Comparison of ENCODE assay signal across 31 cellular contexts in genomic region chr6:169647637-169648036, GRCh38.
"Had no signal": no experiment of that assay in that cellular context is flagged by ENCODE, and none has a peak within 500 bp of the region (broad histone marks: within the 10 kb centered on the region; RNA-seq: fewer than 3 reads in every experiment).

No MANE protein-coding gene starts in this region.

- H3K27ac ChIP-seq: adrenal gland, body of pancreas, colonic mucosa, epithelial cell of prostate, esophagus squamous epithelium, gastroesophageal sphincter, WERI-Rb-1 had no signal

- H3K27me3 ChIP-seq: adrenal gland, body of pancreas, colonic mucosa, esophagus squamous epithelium, gastroesophageal sphincter had no signal

- H3K4me1 Mint-ChIP-seq: activated B cell treated with CpG ODN at 0.5 μM for 24 hours; activated CD8-positive, alpha-beta memory T cell treated with anti-CD3 and anti-CD28 coated beads, Interleukin-2, amount 10 ng/mL, durations not matched to agents 7 days and 5 days; activated naive CD4-positive, alpha-beta T cell treated with anti-CD3 and anti-CD28 coated beads, Interleukin-2, amount 50 U/mL, for 24 hours; activated naive CD8-positive, alpha-beta T cell treated with anti-CD3 and anti-CD28 coated beads for 36 hours; activated naive CD8-positive, alpha-beta T cell treated with anti-CD3 and anti-CD28 coated beads, Interleukin-2, amount 50 U/mL, for 24 hours; T-cell had no signal

- DNase-seq: activated B cell treated with CpG ODN at 0.5 μM for 24 hours; activated CD4-positive, alpha-beta memory T cell treated with anti-CD3 and anti-CD28 coated beads for 36 hours; activated CD4-positive, alpha-beta T cell treated with anti-CD3 and anti-CD28 coated beads for 48 hours; activated CD4-positive, alpha-beta T cell treated with anti-CD3 and anti-CD28 coated beads, Interleukin-2, amount 50 U/mL, for 1 hour; activated CD8-positive, alpha-beta memory T cell treated with anti-CD3 and anti-CD28 coated beads, Interleukin-2, amount 10 ng/mL, durations not matched to agents 7 days and 5 days; activated CD8-positive, alpha-beta memory T cell treated with anti-CD3 and anti-CD28 coated beads, Interleukin-2, amount 50 U/mL, for 4 hours; activated CD8-positive, alpha-beta T cell treated with anti-CD3 and anti-CD28 coated beads, Interleukin-2, amount 10 ng/mL, durations not matched to agents 7 days and 5 days; activated naive CD4-positive, alpha-beta T cell treated with anti-CD3 and anti-CD28 coated beads for 36 hours; activated naive CD8-positive, alpha-beta T cell treated with anti-CD3 and anti-CD28 coated beads for 36 hours; activated naive CD8-positive, alpha-beta T cell treated with anti-CD3 and anti-CD28 coated beads, Interleukin-2, amount 50 U/mL, for 24 hours; activated T-cell treated with anti-CD3 and anti-CD28 coated beads, Interleukin-2, amount 50 U/mL, for 1 hour; activated T-cell treated with anti-CD3 and anti-CD28 coated beads, Interleukin-2, amount 50 U/mL, for 48 hours; amygdala; body of pancreas; central memory CD4-positive, alpha-beta T cell; cerebellar nuclear complex; colonic mucosa; effector CD8-positive, alpha-beta T cell; esophagus squamous epithelium; foreskin melanocyte; SW 1271; T1000; WERI-Rb-1 had no signal

- H3K4me1 ChIP-seq: adrenal gland, body of pancreas, colonic mucosa, gastroesophageal sphincter had no signal

- H3K36me3 Mint-ChIP-seq: activated CD4-positive, alpha-beta memory T cell treated with anti-CD3 and anti-CD28 coated beads for 36 hours; activated CD8-positive, alpha-beta memory T cell treated with anti-CD3 and anti-CD28 coated beads, Interleukin-2, amount 10 ng/mL, durations not matched to agents 7 days and 5 days had no signal

- H3K36me3 ChIP-seq: adrenal gland, colonic mucosa, WERI-Rb-1 had no signal

- H3K27me3 Mint-ChIP-seq: activated B cell treated with CpG ODN at 0.5 μM for 24 hours; activated CD4-positive, alpha-beta memory T cell treated with anti-CD3 and anti-CD28 coated beads for 36 hours; activated CD8-positive, alpha-beta memory T cell treated with anti-CD3 and anti-CD28 coated beads, Interleukin-2, amount 10 ng/mL, durations not matched to agents 7 days and 5 days; activated naive CD4-positive, alpha-beta T cell treated with anti-CD3 and anti-CD28 coated beads, Interleukin-2, amount 50 U/mL, for 24 hours; activated naive CD8-positive, alpha-beta T cell treated with anti-CD3 and anti-CD28 coated beads for 36 hours; activated naive CD8-positive, alpha-beta T cell treated with anti-CD3 and anti-CD28 coated beads, Interleukin-2, amount 50 U/mL, for 24 hours; T-cell had no signal

- H3K4me3 Mint-ChIP-seq: activated B cell treated with CpG ODN at 0.5 μM for 24 hours; activated CD4-positive, alpha-beta memory T cell treated with anti-CD3 and anti-CD28 coated beads for 36 hours; activated CD8-positive, alpha-beta memory T cell treated with anti-CD3 and anti-CD28 coated beads, Interleukin-2, amount 10 ng/mL, durations not matched to agents 7 days and 5 days; activated CD8-positive, alpha-beta T cell treated with anti-CD3 and anti-CD28 coated beads, Interleukin-2, amount 10 ng/mL, durations not matched to agents 7 days and 5 days; activated naive CD4-positive, alpha-beta T cell treated with anti-CD3 and anti-CD28 coated beads for 36 hours; activated naive CD4-positive, alpha-beta T cell treated with anti-CD3 and anti-CD28 coated beads, Interleukin-2, amount 50 U/mL, for 24 hours; activated naive CD8-positive, alpha-beta T cell treated with anti-CD3 and anti-CD28 coated beads for 36 hours; activated naive CD8-positive, alpha-beta T cell treated with anti-CD3 and anti-CD28 coated beads, Interleukin-2, amount 50 U/mL, for 24 hours; activated T-helper 1 cell treated with anti-CD3 and anti-CD28 coated beads, Interleukin-12 subunit alpha, Interleukin-12 subunit beta, Interleukin-2, Interleukin-4 antibody, amounts not matched to agents 30 ng/mL and 10 ng/mL and 1 ng/mL, durations not matched to agents 14 hours and 24 hours and 36 hours; T-cell; T-helper 1 cell treated with Interleukin-12 subunit alpha and Interleukin-12 subunit beta and Interleukin-4 antibody, amounts not matched to agents 30 μg/mL and 1 μg/mL, for 36 hours had no signal

- H3K9me3 ChIP-seq: adrenal gland, body of pancreas, colonic mucosa, esophagus squamous epithelium, gastroesophageal sphincter had no signal

- H3K4me3 ChIP-seq: adrenal gland, body of pancreas, colonic mucosa, esophagus squamous epithelium, gastroesophageal sphincter had no signal

- H3K27ac Mint-ChIP-seq: activated B cell treated with CpG ODN at 0.5 μM for 24 hours; activated CD4-positive, alpha-beta memory T cell treated with anti-CD3 and anti-CD28 coated beads for 36 hours; activated CD8-positive, alpha-beta memory T cell treated with anti-CD3 and anti-CD28 coated beads, Interleukin-2, amount 10 ng/mL, durations not matched to agents 7 days and 5 days; activated CD8-positive, alpha-beta T cell treated with anti-CD3 and anti-CD28 coated beads, Interleukin-2, amount 10 ng/mL, durations not matched to agents 7 days and 5 days; activated naive CD4-positive, alpha-beta T cell treated with anti-CD3 and anti-CD28 coated beads for 36 hours; activated naive CD4-positive, alpha-beta T cell treated with anti-CD3 and anti-CD28 coated beads, Interleukin-2, amount 50 U/mL, for 24 hours; activated naive CD8-positive, alpha-beta T cell treated with anti-CD3 and anti-CD28 coated beads for 36 hours; activated naive CD8-positive, alpha-beta T cell treated with anti-CD3 and anti-CD28 coated beads, Interleukin-2, amount 50 U/mL, for 24 hours; activated T-helper 1 cell treated with anti-CD3 and anti-CD28 coated beads, Interleukin-12 subunit alpha, Interleukin-12 subunit beta, Interleukin-2, Interleukin-4 antibody, amounts not matched to agents 30 ng/mL and 10 ng/mL and 1 ng/mL, durations not matched to agents 14 hours and 24 hours and 36 hours; activated T-helper 2 cell treated with anti-CD3 and anti-CD28 coated beads, Interferon-gamma antibody, Interleukin-2, Interleukin-4, amounts not matched to agents 10 μg/mL and 5 μg/mL and 100 μg/mL, durations not matched to agents 14 hours and 24 hours and 36 hours; T-cell; T-helper 1 cell treated with Interleukin-12 subunit alpha and Interleukin-12 subunit beta and Interleukin-4 antibody, amounts not matched to agents 30 μg/mL and 1 μg/mL, for 36 hours had no signal

- H3K9me3 Mint-ChIP-seq: activated B cell treated with CpG ODN at 0.5 μM for 24 hours; activated CD4-positive, alpha-beta memory T cell treated with anti-CD3 and anti-CD28 coated beads for 36 hours; activated naive CD4-positive, alpha-beta T cell treated with anti-CD3 and anti-CD28 coated beads for 36 hours; activated naive CD4-positive, alpha-beta T cell treated with anti-CD3 and anti-CD28 coated beads, Interleukin-2, amount 50 U/mL, for 24 hours; activated naive CD8-positive, alpha-beta T cell treated with anti-CD3 and anti-CD28 coated beads for 36 hours; activated naive CD8-positive, alpha-beta T cell treated with anti-CD3 and anti-CD28 coated beads, Interleukin-2, amount 50 U/mL, for 24 hours; activated T-helper 1 cell treated with anti-CD3 and anti-CD28 coated beads, Interleukin-12 subunit alpha, Interleukin-12 subunit beta, Interleukin-2, Interleukin-4 antibody, amounts not matched to agents 30 ng/mL and 10 ng/mL and 1 ng/mL, durations not matched to agents 14 hours and 24 hours and 36 hours; activated T-helper 2 cell treated with anti-CD3 and anti-CD28 coated beads, Interferon-gamma antibody, Interleukin-2, Interleukin-4, amounts not matched to agents 10 μg/mL and 5 μg/mL and 100 μg/mL, durations not matched to agents 14 hours and 24 hours and 36 hours; T-cell; T-helper 1 cell treated with Interleukin-12 subunit alpha and Interleukin-12 subunit beta and Interleukin-4 antibody, amounts not matched to agents 30 μg/mL and 1 μg/mL, for 36 hours had no signal
